Comparison of ENCODE assay signal across 7 cellular contexts in the genomic region with DNA sequence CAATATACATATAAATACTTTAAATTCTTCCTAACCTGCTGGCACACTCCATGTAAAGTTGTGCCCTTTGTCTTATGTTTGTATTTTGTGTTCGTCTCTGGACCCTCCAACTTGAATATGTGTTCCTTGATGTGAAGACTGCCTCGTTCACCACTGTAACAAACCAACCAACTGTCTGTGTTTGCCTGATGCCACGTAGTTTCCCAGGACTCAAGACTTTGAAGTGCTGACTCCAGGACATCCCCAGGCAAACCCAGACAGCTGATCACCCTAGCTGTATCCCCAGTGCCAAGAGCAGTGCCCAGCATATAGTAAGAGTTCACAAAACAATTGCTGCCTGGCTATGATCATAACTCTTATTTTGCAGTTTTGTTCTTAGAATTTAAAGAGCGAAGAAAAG. TPM values are rescaled to one million over a fixed set of nuclear protein-coding genes. Genes with fewer than 3 reads are reported as not detected.
"Had no signal": no experiment of that assay in that cellular context is flagged by ENCODE, and none has a peak within 500 bp of the region (broad histone marks: within the 10 kb centered on the region; RNA-seq: fewer than 3 reads in every experiment).

No MANE protein-coding gene starts in this region.

- H3K4me3 ChIP-seq: GM23248 had no signal

- FAIRE-seq: HTR-8/SVneo had no signal

- DNase-seq: GM23248, GOT3, H7, HCEC 1CT, KBM-7 had no signal

- H3K9ac ChIP-seq: GM23248 had no signal

- H2AFZ ChIP-seq: GM23248 had no signal

- H3K27ac ChIP-seq: GM23248 had no signal

RNA-seq across cellular contexts. Expression of gene CD226, which starts 15.5 kb away (rescaled TPM):
- total RNA-seq: H7, HT-29 had no signal
